8 cellular contexts compared by ENCODE assay signal in genomic region chr19:8423821-8424223, GRCh38. TPM values are rescaled to one million over a fixed set of nuclear protein-coding genes. Genes with fewer than 3 reads are reported as not detected.
DNase-seq lines count a peak whose midpoint lies in the region; ATAC-seq and TF ChIP-seq lines count a peak whose summit lies in the region.

No MANE protein-coding gene starts in this region.

- H3K4me3 ChIP-seq in HAP-1 (no peak overlapping the region), esophagus muscularis mucosa (peak overlapping the region in 3 of 4 donors; percentile 5 to 43 (median 7)), muscle layer of duodenum (ENCODE audit: low read depth in 1 of 2, low read length in 2 of 2) (peak overlapping the region in 1 of 2 donors; percentile 40)

- no peak for TF ChIP-seq CTCF in esophagus muscularis mucosa (IDR thresholded peaks at IDR 0.05)

- intact Hi-C loops in esophagus muscularis mucosa (cut with DNase I) = no loop called here

- H3K4me1 ChIP-seq in HAP-1 = peaks cover 2% of the 10 kb centered on the region; the same call in 1 of the 2 replicates
- peaks cover 18 to 33% (median 29%) of the 10 kb centered on the region in 4 donors for H3K4me1 ChIP-seq in esophagus muscularis mucosa
- peaks cover 3 to 5% of the 10 kb centered on the region in 2 donors for H3K4me1 ChIP-seq in muscle layer of duodenum (ENCODE audit: control insufficient read depth in 1 of 2, insufficient read depth in 2 of 2, low read length in 2 of 2)

- H3K36me3 ChIP-seq in HAP-1 (replicated peaks) = no peaks in the 10 kb centered on the region
- peaks cover 0 to 48% (median 39%) of the 10 kb centered on the region in 4 donors for H3K36me3 ChIP-seq in esophagus muscularis mucosa
- H3K36me3 ChIP-seq in muscle layer of duodenum (ENCODE audit: control insufficient read depth in 1 of 2, insufficient read depth in 2 of 2, low read length in 2 of 2) = peaks cover 0 to 21% of the 10 kb centered on the region in 2 donors

- no peak for ATAC-seq in GM18867 (IDR thresholded peaks at IDR 0.05; ENCODE audit: unreplicated experiment)
- no peak for ATAC-seq in HG03571 (IDR thresholded peaks at IDR 0.05; ENCODE audit: unreplicated experiment)
- no peak for ATAC-seq in GM21825 (IDR thresholded peaks at IDR 0.05; ENCODE audit: unreplicated experiment)

- no peak for TF ChIP-seq EP300 in esophagus muscularis mucosa (IDR thresholded peaks at IDR 0.05)

- WGBS in esophagus muscularis mucosa = 27% methylated on average over 9 of the region's 9 CpGs

- H3K27me3 ChIP-seq in HAP-1 (ENCODE audit: low read depth) (no peaks in the 10 kb centered on the region), esophagus muscularis mucosa (no peaks in the 10 kb centered on the region), muscle layer of duodenum (ENCODE audit: low read depth, low read length) (no peaks in the 10 kb centered on the region)

- peak; percentile 35 to 73 for DNase-seq in HAP-1 (ENCODE audit: low spot score in 2 of 2)
- DNase-seq in RPMI7951 (ENCODE audit: low read depth) = peak; percentile 98
- DNase-seq in esophagus muscularis mucosa (ENCODE audit: extremely low spot score) = peak; percentile 98
- DNase-seq in NCI-H748 treated with DMSO at 0.1 percent for 48 hours (lab: John Stamatoyannopoulos, UW) = no peak

- in situ Hi-C loops in HAP-1 (cut with MboI; ENCODE audit: low sequenced_read_pairs) = no loop called here

- peak overlapping the region; percentile 80 to 91 (median 88) for H3K27ac ChIP-seq in esophagus muscularis mucosa (replicated peaks in 1 of 4)
- H3K27ac ChIP-seq in muscle layer of duodenum (ENCODE audit: low read length) = peak overlapping the region; percentile 79

- no peaks in the 10 kb centered on the region for H3K9me3 ChIP-seq in HAP-1
- H3K9me3 ChIP-seq in esophagus muscularis mucosa = no peaks in the 10 kb centered on the region
- no peaks in the 10 kb centered on the region for H3K9me3 ChIP-seq in muscle layer of duodenum (ENCODE audit: control insufficient read depth in 1 of 2, low read length in 2 of 2)

- no peak for TF ChIP-seq POLR2A in esophagus muscularis mucosa (IDR thresholded peaks at IDR 0.05; ENCODE audit: low read depth)

RNA-seq across cellular contexts. Expression of gene MARCHF2, which starts 10.7 kb away (rescaled TPM):
- 27.3 and 46.6 TPM in 2 replicates for total RNA-seq in RPMI7951 (2014; rRNA removed; shearing (Covaris generic))
- 100 to 1,000 TPM; 227 to 286 (median 247) TPM for total RNA-seq in esophagus muscularis mucosa

RNA-seq across cellular contexts. Expression of gene HNRNPM, which starts 21.0 kb away (rescaled TPM):
- 44.6 and 54.3 TPM in 2 replicates for total RNA-seq in RPMI7951 (2014; rRNA removed; shearing (Covaris generic))
- 100 to 1,000 TPM; 103 to 126 (median 116) TPM for total RNA-seq in esophagus muscularis mucosa

RNA-seq across cellular contexts. Expression of gene RAB11B, which starts 33.7 kb away (rescaled TPM):
- 10.3 and 16.1 TPM in 2 replicates for total RNA-seq in RPMI7951 (2014; rRNA removed; shearing (Covaris generic))
- 100 to 1,000 TPM in 1 of 4 donors, 10 to 100 TPM in 3; 27.8 to 101 (median 42.3) TPM for total RNA-seq in esophagus muscularis mucosa

RNA-seq across cellular contexts. Expression of gene ANGPTL4, which starts 59.9 kb away (rescaled TPM):
- total RNA-seq in RPMI7951 (2014; rRNA removed; shearing (Covaris generic)) = 9.0 and 10.4 TPM in 2 replicates
- total RNA-seq in esophagus muscularis mucosa = 10 to 100 TPM in 3 of 4 donors, 1 to 10 TPM in 1; 3.7 to 37.9 (median 22.6) TPM
